Comparison of ENCODE assay signal across 18 cellular contexts in the genomic region with DNA sequence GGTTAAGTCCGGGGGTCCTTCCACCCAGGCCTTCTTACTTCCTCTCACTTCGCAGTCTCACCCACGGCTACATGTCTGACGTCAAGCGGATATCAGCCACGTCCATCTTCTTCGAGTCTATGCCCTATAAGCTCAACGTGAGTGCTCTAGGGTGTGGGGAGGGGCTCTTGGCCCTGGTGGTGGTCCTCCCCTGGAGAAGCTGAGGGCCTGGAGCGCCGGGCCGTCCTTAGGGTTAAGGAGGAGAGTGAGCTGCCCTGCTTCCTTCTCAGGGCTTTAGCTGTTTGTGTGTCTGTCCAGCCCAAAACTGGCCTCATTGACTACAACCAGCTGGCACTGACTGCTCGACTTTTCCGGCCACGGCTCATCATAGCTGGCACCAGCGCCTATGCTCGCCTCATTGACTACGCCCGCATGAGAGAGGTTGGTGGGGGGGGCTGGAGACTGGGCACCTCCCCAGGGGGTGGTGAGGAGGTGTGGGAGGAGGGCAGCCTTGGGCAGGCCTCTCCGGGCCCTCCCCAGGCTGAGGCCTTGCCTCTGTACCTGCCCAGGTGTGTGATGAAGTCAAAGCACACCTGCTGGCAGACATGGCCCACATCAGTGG. TPM values are rescaled to one million over a fixed set of nuclear protein-coding genes. Genes with fewer than 3 reads are reported as not detected.
DNase-seq lines count a peak whose midpoint lies in the region; ATAC-seq and TF ChIP-seq lines count a peak whose summit lies in the region.
"Had no signal": no experiment of that assay in that cellular context is flagged by ENCODE, and none has a peak within 500 bp of the region (broad histone marks: within the 10 kb centered on the region; RNA-seq: fewer than 3 reads in every experiment).

No MANE protein-coding gene starts in this region.

- TF ChIP-seq CTCF in PC-9 (conservative IDR thresholded peaks at IDR 0.05) (no peak), fibroblast of villous mesenchyme (IDR thresholded peaks at IDR 0.05; ENCODE audit: insufficient read depth, low read depth, low read length) (no peak), Calu3 (IDR thresholded peaks at IDR 0.05; ENCODE audit: unreplicated experiment) (no peak)

- no peak overlapping the region for H2AFZ ChIP-seq in PC-9

- peaks cover 44% of the 10 kb centered on the region for H3K4me1 Mint-ChIP-seq in activated naive CD4-positive, alpha-beta T cell treated with anti-CD3 and anti-CD28 coated beads, Interleukin-2, amount 50 U/mL, for 24 hours
- H3K4me1 Mint-ChIP-seq in stimulated activated naive B cell treated with anti-CD40 and anti-IgM and Interleukin-4, amounts not matched to agents 10 μg/mL and 1 μg/mL and 100 μg/mL, for 72 hours: peaks cover 67 to 93% of the 10 kb centered on the region in 2 donors
- peaks cover 28% of the 10 kb centered on the region for H3K4me1 Mint-ChIP-seq in Calu3 (ENCODE audit: low read depth, unreplicated experiment)

- H3K27ac Mint-ChIP-seq in activated naive CD4-positive, alpha-beta T cell treated with anti-CD3 and anti-CD28 coated beads, Interleukin-2, amount 50 U/mL, for 24 hours: no peak overlapping the region
- H3K27ac Mint-ChIP-seq in stimulated activated naive B cell treated with anti-CD40 and anti-IgM and Interleukin-4, amounts not matched to agents 10 μg/mL and 1 μg/mL and 100 μg/mL, for 72 hours: peak overlapping the region; percentile 56
- H3K27ac Mint-ChIP-seq in Calu3 (ENCODE audit: unreplicated experiment): no peak overlapping the region

- H3K27ac ChIP-seq in PC-9: no peak overlapping the region
- H3K27ac ChIP-seq: uterus had no signal

- H3K4me3 ChIP-seq in PC-9 (no peak overlapping the region; the same call in 1 of the 2 replicates), fibroblast of villous mesenchyme (ENCODE audit: low read depth, low read length) (peak overlapping the region; percentile 75)
- H3K4me3 ChIP-seq: uterus had no signal

- ATAC-seq in stimulated activated naive B cell treated with anti-CD40 and anti-IgM and Interleukin-4, amounts not matched to agents 10 μg/mL and 1 μg/mL and 100 μg/mL, for 72 hours (replicated peaks): no peak
- ATAC-seq in GM19324 (IDR thresholded peaks at IDR 0.05; ENCODE audit: low FRiP score, unreplicated experiment): no peak

- peaks cover 45% of the 10 kb centered on the region for H3K79me2 ChIP-seq in PC-9 (ENCODE audit: low read depth)

- peak overlapping the region; percentile 97 for H3K4me2 ChIP-seq in PC-9

- peaks cover 38% of the 10 kb centered on the region for H3K36me3 ChIP-seq in PC-9 (ENCODE audit: low read depth)
- H3K36me3 ChIP-seq: uterus had no signal

- DNase-seq in activated naive CD4-positive, alpha-beta T cell treated with anti-CD3 and anti-CD28 coated beads, Interleukin-2, amount 50 U/mL, for 16 hours: no peak
- no peak for DNase-seq in PC-9
- DNase-seq in fibroblast of villous mesenchyme (ENCODE audit: low read depth): no peak
- no peak for DNase-seq in stimulated activated naive B cell treated with anti-CD40 and anti-IgM and Interleukin-4, amounts not matched to agents 10 μg/mL and 1 μg/mL and 100 μg/mL, for 72 hours
- DNase-seq in NCI-H1048 (lab: John Stamatoyannopoulos, UW): no peak
- DNase-seq in Calu3: no peak
- DNase-seq: ACHN; activated CD4-positive, CD25-positive, alpha-beta regulatory T cell; amygdala; head of caudate nucleus; islet precursor cell; KG1; NCI-H1694 treated with DMSO at 0.1 percent for 48 hours; NCI-H524; stimulated activated CD4-positive, alpha-beta T cell treated with anti-CD3 and anti-CD28 coated beads, Interleukin-4, amount 100 ng/mL, for 24 hours; uterus had no signal

- H3K27me3 ChIP-seq in PC-9 (ENCODE audit: insufficient read depth, low read depth): no peaks in the 10 kb centered on the region
- H3K27me3 ChIP-seq: uterus had no signal

- H3K36me3 Mint-ChIP-seq in activated naive CD4-positive, alpha-beta T cell treated with anti-CD3 and anti-CD28 coated beads, Interleukin-2, amount 50 U/mL, for 24 hours: peaks cover 21% of the 10 kb centered on the region
- peaks cover 48 to 63% of the 10 kb centered on the region in 2 donors for H3K36me3 Mint-ChIP-seq in stimulated activated naive B cell treated with anti-CD40 and anti-IgM and Interleukin-4, amounts not matched to agents 10 μg/mL and 1 μg/mL and 100 μg/mL, for 72 hours
- H3K36me3 Mint-ChIP-seq in Calu3 (ENCODE audit: insufficient read depth, unreplicated experiment): peaks cover 79% of the 10 kb centered on the region

- peaks cover 68% of the 10 kb centered on the region for H3F3A ChIP-seq in PC-9 (ENCODE audit: insufficient read depth, low read depth)

- POLR2A ChIA-PET in PC-9 (lab: Charles Lee; ENCODE audit: unreplicated experiment): interaction anchor here (0.6 kb wide), 1 partner anchor 61 kb away, joined by 3 read pairs; no protein-coding TSS in a partner anchor

- H3K27me3 Mint-ChIP-seq in activated naive CD4-positive, alpha-beta T cell treated with anti-CD3 and anti-CD28 coated beads, Interleukin-2, amount 50 U/mL, for 24 hours: peaks cover 7% of the 10 kb centered on the region
- H3K27me3 Mint-ChIP-seq in stimulated activated naive B cell treated with anti-CD40 and anti-IgM and Interleukin-4, amounts not matched to agents 10 μg/mL and 1 μg/mL and 100 μg/mL, for 72 hours: peaks cover 11 to 12% of the 10 kb centered on the region in 2 donors
- H3K27me3 Mint-ChIP-seq in Calu3 (ENCODE audit: unreplicated experiment): peaks cover 10% of the 10 kb centered on the region

- no TSS peak for BruUV-seq in PC-9 (replicated peaks; lab: Mats Ljungman, UMichigan)
- no TSS peak for BruUV-seq in Calu3 (replicated peaks; lab: Mats Ljungman, UMichigan)

- H4K20me1 ChIP-seq in PC-9 (ENCODE audit: insufficient read depth): peaks cover 28% of the 10 kb centered on the region

- H3K9me3 Mint-ChIP-seq in activated naive CD4-positive, alpha-beta T cell treated with anti-CD3 and anti-CD28 coated beads, Interleukin-2, amount 50 U/mL, for 24 hours: no peaks in the 10 kb centered on the region
- H3K9me3 Mint-ChIP-seq in stimulated activated naive B cell treated with anti-CD40 and anti-IgM and Interleukin-4, amounts not matched to agents 10 μg/mL and 1 μg/mL and 100 μg/mL, for 72 hours: no peaks in the 10 kb centered on the region
- H3K9me3 Mint-ChIP-seq in Calu3 (ENCODE audit: low read depth, unreplicated experiment): no peaks in the 10 kb centered on the region

- H3K4me1 ChIP-seq in PC-9 (replicated peaks; ENCODE audit: insufficient read depth): peaks cover 33% of the 10 kb centered on the region
- H3K4me1 ChIP-seq: uterus had no signal

- H3K4me3 Mint-ChIP-seq in activated naive CD4-positive, alpha-beta T cell treated with anti-CD3 and anti-CD28 coated beads, Interleukin-2, amount 50 U/mL, for 24 hours: peak overlapping the region; percentile 99
- no peak overlapping the region for H3K4me3 Mint-ChIP-seq in stimulated activated naive B cell treated with anti-CD40 and anti-IgM and Interleukin-4, amounts not matched to agents 10 μg/mL and 1 μg/mL and 100 μg/mL, for 72 hours
- no peak overlapping the region for H3K4me3 Mint-ChIP-seq in Calu3 (ENCODE audit: low read depth, unreplicated experiment)

- intact Hi-C loops in PC-9 (cut with micrococcal nuclease; ENCODE audit: unreplicated experiment): no loop called here
- intact Hi-C loops in Calu3 (cut with micrococcal nuclease; ENCODE audit: unreplicated experiment): no loop called here

- no peaks in the 10 kb centered on the region for H3K9me2 ChIP-seq in PC-9 (ENCODE audit: insufficient read depth)

- no peaks in the 10 kb centered on the region for H3K9me3 ChIP-seq in PC-9 (ENCODE audit: insufficient read depth, low read depth)
- H3K9me3 ChIP-seq: uterus had no signal

- CTCF ChIA-PET in PC-9 (lab: Charles Lee) (no interaction called here), Calu3 (lab: Charles Lee) (interaction anchor here (1.0 to 2.0 kb wide), 2 partner anchors 10 to 19 kb away, joined by 6 to 7 read pairs; no protein-coding TSS in a partner anchor)

RNA-seq across cellular contexts. Expression of gene SHMT2, which starts 2.7 kb away (rescaled TPM):
- 220 and 227 TPM in 2 replicates for total RNA-seq in PC-9 (2021)
- total RNA-seq in fibroblast of villous mesenchyme: 199 and 316 TPM in 2 replicates
- 203 and 243 TPM in 2 replicates for total RNA-seq in Calu3 (2022)

RNA-seq across cellular contexts. Expression of gene NXPH4, which starts 15.7 kb away (rescaled TPM):
- total RNA-seq in PC-9 (2021): 20.3 and 20.6 TPM in 2 replicates
- 1.3 and 1.6 TPM in 2 replicates for total RNA-seq in fibroblast of villous mesenchyme
- 2.0 and 4.1 TPM in 2 replicates for total RNA-seq in Calu3 (2022)

RNA-seq across cellular contexts. Expression of gene STAC3, which starts 18.7 kb away (rescaled TPM):
- total RNA-seq in PC-9 (2021): 1.3 and 2.2 TPM in 2 replicates
- total RNA-seq in fibroblast of villous mesenchyme: 0.32 and 1.3 TPM in 2 replicates
- 5.0 and 7.0 TPM in 2 replicates for total RNA-seq in Calu3 (2022)
